ENCODE assay signal across 8 cellular contexts in the genomic region with DNA sequence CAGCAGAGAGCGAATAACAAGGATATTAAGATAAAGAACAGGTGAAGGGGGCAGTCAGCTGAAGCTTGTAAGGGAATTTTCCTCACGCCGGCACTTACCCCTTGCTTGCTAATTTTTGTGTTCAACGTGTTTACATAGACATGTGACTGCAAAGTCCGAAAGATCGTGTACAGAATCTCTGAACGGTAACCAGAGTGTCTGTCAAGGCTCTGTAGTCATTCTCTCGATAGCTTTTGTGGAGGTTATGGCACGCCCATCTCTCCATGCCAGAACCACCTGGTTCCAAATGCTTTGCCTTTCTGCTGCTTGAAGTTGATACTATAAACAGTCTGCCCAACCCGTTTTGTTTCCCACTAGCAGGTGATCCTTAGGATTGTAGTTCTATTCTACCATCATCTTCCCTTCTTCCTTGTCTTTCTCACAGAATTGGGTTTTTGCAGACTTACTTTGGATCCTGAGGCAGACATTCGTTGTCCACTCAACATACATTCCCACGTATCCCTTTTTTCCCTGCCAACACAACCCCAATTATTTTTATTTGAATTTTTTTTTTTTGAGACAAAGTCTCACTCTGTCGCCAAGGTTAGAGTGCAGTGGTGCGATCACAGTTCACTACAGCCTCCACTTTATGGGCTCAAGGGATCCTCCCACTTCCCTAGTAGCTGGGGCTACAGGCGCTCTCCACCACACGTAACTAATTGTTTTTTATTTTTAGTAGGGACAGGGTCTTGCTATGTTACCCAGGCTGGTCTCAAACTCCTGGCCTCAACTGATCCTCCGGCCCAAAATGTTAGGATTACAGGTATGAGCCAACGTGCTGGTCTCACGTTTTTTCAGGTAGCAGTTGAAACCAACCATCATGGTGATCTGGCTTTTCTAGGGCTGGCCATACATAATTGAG. TPM values are rescaled to one million over a fixed set of nuclear protein-coding genes. Genes with fewer than 3 reads are reported as not detected.
A peak's percentile ranks its signal among the peaks of the same experiment; 100 is the strongest.
DNase-seq lines count a peak whose midpoint lies in the region; ATAC-seq and TF ChIP-seq lines count a peak whose summit lies in the region.

No MANE protein-coding gene starts in this region.

- peak overlapping the region; percentile 92 for H3K4me3 ChIP-seq in right cardiac atrium (ENCODE audit: low read length)
- peak overlapping the region; percentile 90 for H3K4me3 ChIP-seq in retinal pigment epithelial cell (ENCODE audit: low read length)

- CTCF ChIA-PET in GM10248 (lab: Yijun Ruan, JAX) = interaction anchor here (0.7 to 2.1 kb wide), 2 partner anchors 8 to 45 kb away, joined by 3 to 8 read pairs; no protein-coding TSS in a partner anchor

- H3K27me3 ChIP-seq in right cardiac atrium (ENCODE audit: control insufficient read depth, insufficient read depth) = no peaks in the 10 kb centered on the region

- H3K4me3 Mint-ChIP-seq in activated naive CD4-positive, alpha-beta T cell treated with anti-CD3 and anti-CD28 coated beads, Interleukin-2, amount 50 U/mL, for 24 hours = peak overlapping the region; percentile 93

- no peaks in the 10 kb centered on the region for H3K9me3 ChIP-seq in right cardiac atrium (ENCODE audit: control insufficient read depth, low read length)

- DNase-seq in ACHN (peak; percentile 40), GM10248 (ENCODE audit: extremely low spot score) (peak; percentile 23), NCI-H187 treated with DMSO at 0.1 percent for 48 hours (lab: John Stamatoyannopoulos, UW) (peak; percentile 51), right cardiac atrium (no peak), retinal pigment epithelial cell (ENCODE audit: low read depth) (no peak)
- DNase-seq in effector CD4-positive, alpha-beta T cell = no peak

- peak overlapping the region; percentile 98 for H3K27ac ChIP-seq in right cardiac atrium (ENCODE audit: low read length)

- POLR2A ChIA-PET in GM10248 (lab: Yijun Ruan, JAX) = no interaction called here

- no peaks in the 10 kb centered on the region for H3K9me3 Mint-ChIP-seq in activated naive CD4-positive, alpha-beta T cell treated with anti-CD3 and anti-CD28 coated beads, Interleukin-2, amount 50 U/mL, for 24 hours

- H3K27me3 Mint-ChIP-seq in activated naive CD4-positive, alpha-beta T cell treated with anti-CD3 and anti-CD28 coated beads, Interleukin-2, amount 50 U/mL, for 24 hours = no peaks in the 10 kb centered on the region

- WGBS in right cardiac atrium = 39% methylated on average over 19 of the region's 19 CpGs

- intact Hi-C loops in right cardiac atrium (cut with DNase I) = no loop called here

- H3K4me1 Mint-ChIP-seq in activated naive CD4-positive, alpha-beta T cell treated with anti-CD3 and anti-CD28 coated beads, Interleukin-2, amount 50 U/mL, for 24 hours = peaks cover 29% of the 10 kb centered on the region

- H3K4me1 ChIP-seq in right cardiac atrium (ENCODE audit: control insufficient read depth, insufficient read depth, low read length) = no peaks in the 10 kb centered on the region

- no peak for TF ChIP-seq CTCF in GM10248 (IDR thresholded peaks at IDR 0.05; ENCODE audit: control extremely low read depth, extremely low read depth, low read depth, missing control alignments)
- TF ChIP-seq CTCF in retinal pigment epithelial cell (conservative IDR thresholded peaks at IDR 0.05; ENCODE audit: low read depth, low read length) = no peak

- H3K36me3 Mint-ChIP-seq in activated naive CD4-positive, alpha-beta T cell treated with anti-CD3 and anti-CD28 coated beads, Interleukin-2, amount 50 U/mL, for 24 hours = peaks cover 5% of the 10 kb centered on the region

- peak overlapping the region; percentile 97 for H3K27ac Mint-ChIP-seq in activated naive CD4-positive, alpha-beta T cell treated with anti-CD3 and anti-CD28 coated beads, Interleukin-2, amount 50 U/mL, for 24 hours

- in situ Hi-C loops in ACHN (cut with HindIII; ENCODE audit: low pct_ligation_motif_present, low pct_unique_long_range_greater_than_20kb, low sequenced_read_pairs) = no loop called here

- no peak for ATAC-seq in right cardiac atrium
- no peak for ATAC-seq in HG03439 (IDR thresholded peaks at IDR 0.05; ENCODE audit: unreplicated experiment)

RNA-seq across cellular contexts. Expression of gene USP34, which starts 1.3 kb away (rescaled TPM):
- total RNA-seq in right cardiac atrium = 10 to 100 TPM; 58.8 to 78.0 (median 63.9) TPM
- polyA plus RNA-seq in right cardiac atrium = 37.3 TPM

Comparison
In these comparisons a context has a peak if more than half of its experiments do, and no peak if none do; other contexts are left out.
1. DNase-seq: peak in ACHN (single experiment), GM10248 (single experiment) and NCI-H187 treated with DMSO at 0.1 percent for 48 hours (single experiment); none in right cardiac atrium (0 of 3), retinal pigment epithelial cell (single experiment) and effector CD4-positive, alpha-beta T cell (single experiment).